Comparison of ENCODE assay signal across 8 cellular contexts in genomic region chr18:55588876-55589595, GRCh38. TPM values are rescaled to one million over a fixed set of nuclear protein-coding genes. Genes with fewer than 3 reads are reported as not detected.
DNase-seq lines count a peak whose midpoint lies in the region; ATAC-seq and TF ChIP-seq lines count a peak whose summit lies in the region.

No MANE protein-coding gene starts in this region.

- H3K27ac ChIP-seq in mammary epithelial cell (ENCODE audit: insufficient read depth, low read depth, low read length) = peak overlapping the region; percentile 52
- peak overlapping the region; percentile 83 to 92 (median 88) for H3K27ac ChIP-seq in transverse colon

- dilution Hi-C loops in mammary epithelial cell (cut with HindIII; ENCODE audit: low sequenced_read_pairs) = no loop called here

- no peaks in the 10 kb centered on the region for H4K20me1 ChIP-seq in mammary epithelial cell (ENCODE audit: insufficient read depth, low read length)

- BruUV-seq in mammary epithelial cell (replicated peaks; lab: Mats Ljungman, UMichigan) = TSS peak; percentile 68

- ATAC-seq in HG03520 (IDR thresholded peaks at IDR 0.05; ENCODE audit: unreplicated experiment) = no peak
- no peak for ATAC-seq in HG03196 (IDR thresholded peaks at IDR 0.05; ENCODE audit: unreplicated experiment)

- H3K27me3 ChIP-seq in mammary epithelial cell (ENCODE audit: insufficient read depth, low read length) (no peaks in the 10 kb centered on the region), transverse colon (peaks cover 31% of the 10 kb centered on the region)

- intact Hi-C loops in mammary epithelial cell (cut with micrococcal nuclease) = loop anchor here (2.0 to 10.0 kb wide), 6 partner anchors 166 to 354 kb away; no protein-coding TSS in a partner anchor
- intact Hi-C loops in lower leg skin (cut with DNase I; ENCODE audit: low total_unique reads) = loop anchor here (5.0 kb wide), 1 partner anchor 167 kb away; no protein-coding TSS in a partner anchor
- intact Hi-C loops in transverse colon (cut with DNase I; ENCODE audit: low total_unique reads) = loop anchor here (5.0 to 10.0 kb wide), 3 partner anchors 114 to 364 kb away; no protein-coding TSS in a partner anchor

- TF ChIP-seq CTCF in mammary epithelial cell (conservative IDR thresholded peaks at IDR 0.05 in 1 of 2, IDR thresholded peaks at IDR 0.05 in 1 of 2; ENCODE audit: extremely low read depth in 1 of 2, insufficient read depth in 1 of 2, low read depth in 1 of 2, low read length in 2 of 2) (no peak), lower leg skin (IDR thresholded peaks at IDR 0.05) (no peak), transverse colon (IDR thresholded peaks at IDR 0.05) (no peak)

- in situ Hi-C loops in mammary epithelial cell (cut with MboI; ENCODE audit: low sequenced_read_pairs in 2 of 2) (no loop called here), transverse colon (cut with MboI; ENCODE audit: low pct_ligation_motif_present in 1 of 4, low pct_unique_long_range_greater_than_20kb in 1 of 4, low sequenced_read_pairs in 3 of 4) (loop anchor here in 3 of 4 donors (10.0 to 25.0 kb wide), 5 partner anchors 174 to 352 kb away; no protein-coding TSS in a partner anchor)

- no peak for TF ChIP-seq EP300 in transverse colon (IDR thresholded peaks at IDR 0.05; ENCODE audit: low read depth)

- CTCF ChIA-PET in mammary epithelial cell (lab: Charles Lee; ENCODE audit: low non-redundant PET) = interaction anchor here (0.5 kb wide), 1 partner anchor 205 kb away, joined by 3 read pairs; no protein-coding TSS in a partner anchor

- peaks cover 10% of the 10 kb centered on the region for H3K4me1 ChIP-seq in mammary epithelial cell (ENCODE audit: insufficient read depth, low read length)
- H3K4me1 ChIP-seq in transverse colon = peaks cover 0 to 34% (median 5%) of the 10 kb centered on the region in 4 donors

- H3K9ac ChIP-seq in mammary epithelial cell (ENCODE audit: insufficient read depth, low read length) = peak overlapping the region; percentile 72

- H3K4me3 ChIP-seq in mammary epithelial cell (replicated peaks in 1 of 3; ENCODE audit: insufficient read depth in 1 of 3, low read depth in 2 of 3, low read length in 3 of 3) (peak overlapping the region; percentile 56 to 82 (median 65)), lower leg skin (ENCODE audit: low read depth, poor library complexity, severe bottlenecking) (peak overlapping the region; percentile 75), transverse colon (peak overlapping the region in 3 of 4 donors; percentile 48 to 69 (median 68))

- no peak for TF ChIP-seq POLR2A in lower leg skin (IDR thresholded peaks at IDR 0.05)
- TF ChIP-seq POLR2A in transverse colon (IDR thresholded peaks at IDR 0.05) = no peak

- 2% methylated on average over 12 of the region's 12 CpGs for WGBS in mammary epithelial cell (ENCODE audit: low coverage, missing lambda C conversion rate)
- 1% methylated on average over 12 of the region's 12 CpGs for WGBS in lower leg skin, 2 donors
- 14% methylated on average over 12 of the region's 12 CpGs for WGBS in transverse colon (ENCODE audit: low coverage in 1 of 2), 2 donors

- peak overlapping the region; percentile 95 for H3K4me2 ChIP-seq in mammary epithelial cell (ENCODE audit: insufficient read depth, low read depth, low read length)

- DNase-seq in EH (ENCODE audit: low read depth) = peak; percentile 19
- DNase-seq in NCI-H146 (lab: John Stamatoyannopoulos, UW) = peak; percentile 51
- DNase-seq in mammary epithelial cell = peak; percentile 10
- no peak for DNase-seq in lower leg skin (ENCODE audit: low spot score in 2 of 2)
- no peak for DNase-seq in transverse colon
- DNase-seq in NK-92 treated with Interleukin-12 subunit alpha and Interleukin-12 subunit beta, amount 100 ng/mL, for 24 hours (lab: John Stamatoyannopoulos, UW) = no peak

- H3K36me3 ChIP-seq in mammary epithelial cell (ENCODE audit: insufficient read depth, low read length) = no peaks in the 10 kb centered on the region
- H3K36me3 ChIP-seq in transverse colon = no peaks in the 10 kb centered on the region

- H3K79me2 ChIP-seq in mammary epithelial cell (ENCODE audit: insufficient read depth, low read length) = peaks cover 3% of the 10 kb centered on the region

- H2AFZ ChIP-seq in mammary epithelial cell (ENCODE audit: low read depth, low read length) = peak overlapping the region; percentile 94

- H3K9me3 ChIP-seq in mammary epithelial cell (replicated peaks; ENCODE audit: insufficient read depth, low read length) (no peaks in the 10 kb centered on the region), transverse colon (no peaks in the 10 kb centered on the region)

RNA-seq across cellular contexts. Expression of gene TCF4, which starts 1.0 kb away (rescaled TPM):
- total RNA-seq in mammary epithelial cell (10 to 100 TPM; 18.0 to 46.7 TPM), lower leg skin (10 to 100 TPM; 60.9 to 98.4 (median 83.4) TPM), transverse colon (10 to 100 TPM; 30.3 to 51.1 (median 40.1) TPM)
- polyA plus RNA-seq in mammary epithelial cell = 13.8 TPM
- 19.1 TPM for polyA minus RNA-seq in mammary epithelial cell

Comparison
In these comparisons a context has a peak if more than half of its experiments do, and no peak if none do; other contexts are left out.
1. DNase-seq: peak in EH (single experiment), NCI-H146 (single experiment) and mammary epithelial cell (single experiment); none in lower leg skin (0 of 2), transverse colon (single experiment) and NK-92 treated with Interleukin-12 subunit alpha and Interleukin-12 subunit beta, amount 100 ng/mL, for 24 hours (single experiment).
2. in situ Hi-C loops: an anchor here in transverse colon (10.0 to 25.0 kb wide); none called in mammary epithelial cell.
3. Peak in every context shown above with its lines, with median percentiles within 50 percentile points of each other: H3K4me3 ChIP-seq.